Comparison of ENCODE assay signal across 1 cellular context in genomic region chr4:4574792-4575191, GRCh38.
TF ChIP-seq lines count a peak whose summit lies in the region.

No MANE protein-coding gene starts in this region.

TF ChIP-seq in GM23338, 12 proteins besides CTCF, POLR2A, EP300 and RAD21 (continued from another document):
- no peak for TF ChIP-seq ZNF462 (CRISPR knock-in tag; IDR thresholded peaks at IDR 0.05)
- TF ChIP-seq REST (IDR thresholded peaks at IDR 0.05; ENCODE audit: unreplicated experiment), result no peak
- TF ChIP-seq, protein P1, sequence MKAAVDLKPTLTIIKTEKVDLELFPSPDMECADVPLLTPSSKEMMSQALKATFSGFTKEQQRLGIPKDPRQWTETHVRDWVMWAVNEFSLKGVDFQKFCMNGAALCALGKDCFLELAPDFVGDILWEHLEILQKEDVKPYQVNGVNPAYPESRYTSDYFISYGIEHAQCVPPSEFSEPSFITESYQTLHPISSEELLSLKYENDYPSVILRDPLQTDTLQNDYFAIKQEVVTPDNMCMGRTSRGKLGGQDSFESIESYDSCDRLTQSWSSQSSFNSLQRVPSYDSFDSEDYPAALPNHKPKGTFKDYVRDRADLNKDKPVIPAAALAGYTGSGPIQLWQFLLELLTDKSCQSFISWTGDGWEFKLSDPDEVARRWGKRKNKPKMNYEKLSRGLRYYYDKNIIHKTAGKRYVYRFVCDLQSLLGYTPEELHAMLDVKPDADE (IDR thresholded peaks at IDR 0.05), result no peak
- no peak for TF ChIP-seq STAT1 (IDR thresholded peaks at IDR 0.05; ENCODE audit: unreplicated experiment)
- TF ChIP-seq ZNF114 (CRISPR knock-in tag; IDR thresholded peaks at IDR 0.05), result no peak
- no peak for TF ChIP-seq NANOG (IDR thresholded peaks at IDR 0.05; ENCODE audit: borderline replicate concordance)
- no peak for TF ChIP-seq CREB1 (CRISPR knock-in tag; IDR thresholded peaks at IDR 0.05; ENCODE audit: low read depth)
- TF ChIP-seq POLR2AphosphoS5 (IDR thresholded peaks at IDR 0.05; ENCODE audit: low read depth), result no peak
- TF ChIP-seq JUNB (IDR thresholded peaks at IDR 0.05; ENCODE audit: unreplicated experiment), result no peak
